In genomic region chr5:43006411-43007202, GRCh38 we compare ENCODE assay signal across 8 cellular contexts. TPM values are rescaled to one million over a fixed set of nuclear protein-coding genes. Genes with fewer than 3 reads are reported as not detected.
DNase-seq lines count a peak whose midpoint lies in the region; ATAC-seq lines count a peak whose summit lies in the region.

No MANE protein-coding gene starts in this region.

- peak overlapping the region; percentile 91 for H3K27ac ChIP-seq in ACC112 (ENCODE audit: low read depth, low read length)

- no peaks in the 10 kb centered on the region for H3K9me3 Mint-ChIP-seq in IgD-negative memory B cell
- H3K9me3 Mint-ChIP-seq in central memory CD8-positive, alpha-beta T cell = no peaks in the 10 kb centered on the region
- peaks cover 0 to 3% (median 0%) of the 10 kb centered on the region in 9 donors for H3K9me3 Mint-ChIP-seq in naive thymus-derived CD8-positive, alpha-beta T cell

- H3K27me3 Mint-ChIP-seq in IgD-negative memory B cell = no peaks in the 10 kb centered on the region
- no peaks in the 10 kb centered on the region for H3K27me3 Mint-ChIP-seq in central memory CD8-positive, alpha-beta T cell
- peaks cover 0 to 2% (median 0%) of the 10 kb centered on the region in 5 donors for H3K27me3 Mint-ChIP-seq in naive thymus-derived CD8-positive, alpha-beta T cell

- peak overlapping the region; percentile 98 for H2AFZ ChIP-seq in ACC112 (ENCODE audit: low read length, unreplicated experiment)

- H3K27me3 ChIP-seq in ACC112 (ENCODE audit: insufficient read depth, low read length) = no peaks in the 10 kb centered on the region

- peaks cover 16% of the 10 kb centered on the region for H3K4me1 ChIP-seq in ACC112 (ENCODE audit: control insufficient read depth, insufficient read depth, low read length, unreplicated experiment)

- peak overlapping the region; percentile 83 to 99 (median 96) for H3K4me3 Mint-ChIP-seq in IgD-negative memory B cell
- H3K4me3 Mint-ChIP-seq in central memory CD8-positive, alpha-beta T cell = peak overlapping the region; percentile 77
- peak overlapping the region; percentile 83 to 99 (median 94) for H3K4me3 Mint-ChIP-seq in naive thymus-derived CD8-positive, alpha-beta T cell

- no peaks in the 10 kb centered on the region for H3K36me3 ChIP-seq in ACC112 (ENCODE audit: insufficient read depth, low read length)

- H3K27ac Mint-ChIP-seq in IgD-negative memory B cell = peak overlapping the region; percentile 78 to 99 (median 94)
- peak overlapping the region; percentile 94 for H3K27ac Mint-ChIP-seq in central memory CD8-positive, alpha-beta T cell (ENCODE audit: low read depth)
- peak overlapping the region; percentile 92 to 100 (median 99) for H3K27ac Mint-ChIP-seq in naive thymus-derived CD8-positive, alpha-beta T cell

- DNase-seq in central memory CD8-positive, alpha-beta T cell (ENCODE audit: low spot score in 2 of 2) = no peak
- no peak for DNase-seq in naive thymus-derived CD8-positive, alpha-beta T cell
- DNase-seq in effector CD4-positive, alpha-beta T cell = no peak
- DNase-seq in NCI-H526 (lab: John Stamatoyannopoulos, UW) = no peak

- POLR2A ChIA-PET in naive thymus-derived CD8-positive, alpha-beta T cell (lab: Charles Lee) = interaction anchor here (0.8 to 6.5 kb wide), 9 partner anchors 13 to 482 kb away, joined by 4 to 600 read pairs (median 83); partner anchors contain the start of genes ANXA2R, TMEM267 and ZNF131

- ATAC-seq in central memory CD8-positive, alpha-beta T cell (replicated peaks; ENCODE audit: extremely low read depth, poor library complexity, severe bottlenecking) = no peak
- ATAC-seq in naive thymus-derived CD8-positive, alpha-beta T cell = no peak
- ATAC-seq in GM18511 (IDR thresholded peaks at IDR 0.05; ENCODE audit: unreplicated experiment) (no peak), HG03521 (IDR thresholded peaks at IDR 0.05; ENCODE audit: unreplicated experiment) (no peak)

- H3K36me3 Mint-ChIP-seq in IgD-negative memory B cell = peaks cover 3% of the 10 kb centered on the region
- peaks cover 30% of the 10 kb centered on the region for H3K36me3 Mint-ChIP-seq in central memory CD8-positive, alpha-beta T cell (ENCODE audit: insufficient read depth)
- no peaks in the 10 kb centered on the region for H3K36me3 Mint-ChIP-seq in naive thymus-derived CD8-positive, alpha-beta T cell

- peaks cover 18 to 23% (median 19%) of the 10 kb centered on the region in 3 donors for H3K4me1 Mint-ChIP-seq in IgD-negative memory B cell
- H3K4me1 Mint-ChIP-seq in central memory CD8-positive, alpha-beta T cell = peaks cover 41% of the 10 kb centered on the region
- H3K4me1 Mint-ChIP-seq in naive thymus-derived CD8-positive, alpha-beta T cell = peaks cover 17 to 40% (median 28%) of the 10 kb centered on the region in 4 donors

- H3K79me2 ChIP-seq in ACC112 (ENCODE audit: control insufficient read depth, insufficient read depth, low read length, unreplicated experiment) = no peaks in the 10 kb centered on the region

- H3K4me3 ChIP-seq in ACC112 (ENCODE audit: low read depth, low read length) = peak overlapping the region; percentile 84

RNA-seq across cellular contexts. Expression of gene ANXA2R, which starts 33.5 kb away (rescaled TPM):
- 42.9 TPM for polyA plus RNA-seq in IgD-negative memory B cell
- 10 to 100 TPM; 65.9 to 72.7 TPM for total RNA-seq in naive thymus-derived CD8-positive, alpha-beta T cell
- polyA plus RNA-seq in naive thymus-derived CD8-positive, alpha-beta T cell = 10 to 100 TPM; 51.5 to 69.8 (median 54.8) TPM
